In genomic region chr3:177195941-177196472, GRCh38 we compare ENCODE assay signal across 8 cellular contexts. TPM values are rescaled to one million over a fixed set of nuclear protein-coding genes. Genes with fewer than 3 reads are reported as not detected.
DNase-seq lines count a peak whose midpoint lies in the region; ATAC-seq and TF ChIP-seq lines count a peak whose summit lies in the region.

No MANE protein-coding gene starts in this region.

- intact Hi-C loops in activated CD4-positive, alpha-beta T cell treated with anti-CD3 and anti-CD28 coated beads, Interleukin-2, amount 10 ng/mL, durations not matched to agents 24 days and 14 days (cut with micrococcal nuclease), result loop anchor here (1.0 to 10.0 kb wide), 6 partner anchors 12 to 479 kb away; no protein-coding TSS in a partner anchor

- H3K27me3 Mint-ChIP-seq in activated CD4-positive, alpha-beta T cell treated with anti-CD3 and anti-CD28 coated beads, Interleukin-2, amount 10 ng/mL, durations not matched to agents 24 days and 14 days, result no peaks in the 10 kb centered on the region

- H3K9me3 ChIP-seq in DND-41 (ENCODE audit: insufficient read depth, low read length, severe bottlenecking) (no peaks in the 10 kb centered on the region), HUES64 (ENCODE audit: insufficient read depth, low read depth, low read length) (no peaks in the 10 kb centered on the region)

- peak overlapping the region; percentile 88 for H3K4me3 Mint-ChIP-seq in activated CD4-positive, alpha-beta T cell treated with anti-CD3 and anti-CD28 coated beads, Interleukin-2, amount 10 ng/mL, durations not matched to agents 24 days and 14 days

- H4K20me1 ChIP-seq in DND-41 (ENCODE audit: insufficient read depth, low read length), result peaks cover 22% of the 10 kb centered on the region

- 0% methylated on average over 12 of the region's 12 CpGs for WGBS in HUES64

- no peaks in the 10 kb centered on the region for H3K9me3 Mint-ChIP-seq in activated CD4-positive, alpha-beta T cell treated with anti-CD3 and anti-CD28 coated beads, Interleukin-2, amount 10 ng/mL, durations not matched to agents 24 days and 14 days

- ATAC-seq in DND-41 (ENCODE audit: insufficient read depth, low read depth) (no peak), foreskin keratinocyte (no peak), HG02623 (IDR thresholded peaks at IDR 0.05; ENCODE audit: unreplicated experiment) (no peak)

- peak overlapping the region; percentile 98 for H3K27ac Mint-ChIP-seq in activated CD4-positive, alpha-beta T cell treated with anti-CD3 and anti-CD28 coated beads, Interleukin-2, amount 10 ng/mL, durations not matched to agents 24 days and 14 days

- H3K9ac ChIP-seq in DND-41 (ENCODE audit: low read depth, low read length) (peak overlapping the region; percentile 94), HUES64 (ENCODE audit: low read depth, low read length) (peak overlapping the region; percentile 100)

- H3K36me3 Mint-ChIP-seq in activated CD4-positive, alpha-beta T cell treated with anti-CD3 and anti-CD28 coated beads, Interleukin-2, amount 10 ng/mL, durations not matched to agents 24 days and 14 days (ENCODE audit: low read depth), result peaks cover 32% of the 10 kb centered on the region

- H3K4me3 ChIP-seq in DND-41 (ENCODE audit: low read depth in 1 of 2, low read length in 2 of 2), result peak overlapping the region; percentile 39 to 72
- peak overlapping the region; percentile 99 for H3K4me3 ChIP-seq in HUES64 (ENCODE audit: low read length)

- peaks cover 53% of the 10 kb centered on the region for H3K4me1 Mint-ChIP-seq in activated CD4-positive, alpha-beta T cell treated with anti-CD3 and anti-CD28 coated beads, Interleukin-2, amount 10 ng/mL, durations not matched to agents 24 days and 14 days

- no peak for TF ChIP-seq CTCF in DND-41 (IDR thresholded peaks at IDR 0.05; ENCODE audit: borderline replicate concordance, extremely low read depth, low read length, poor library complexity, severe bottlenecking)
- TF ChIP-seq CTCF in foreskin keratinocyte (conservative IDR thresholded peaks at IDR 0.05), result no peak

- H3K4me1 ChIP-seq in DND-41 (ENCODE audit: insufficient read depth, low read length) (peaks cover 57% of the 10 kb centered on the region), HUES64 (ENCODE audit: insufficient read depth, low read length) (peaks cover 50% of the 10 kb centered on the region), foreskin keratinocyte (peaks cover 28% of the 10 kb centered on the region)

- peak overlapping the region; percentile 6 for H2AFZ ChIP-seq in DND-41 (ENCODE audit: low read depth, low read length)

- H3K79me2 ChIP-seq in DND-41 (ENCODE audit: insufficient read depth, low read length), result peaks cover 57% of the 10 kb centered on the region

- H3K27me3 ChIP-seq in DND-41 (ENCODE audit: insufficient read depth, low read length, poor library complexity) (no peaks in the 10 kb centered on the region), HUES64 (ENCODE audit: insufficient read depth, low read length) (no peaks in the 10 kb centered on the region), foreskin keratinocyte (no peaks in the 10 kb centered on the region)

- DNase-seq in DND-41 (no peak), foreskin keratinocyte (no peak), putamen (ENCODE audit: low spot score) (peak; percentile 49), NCI-H187 treated with DMSO at 0.1 percent for 48 hours (lab: John Stamatoyannopoulos, UW) (no peak), GOT3 (lab: John Stamatoyannopoulos, UW) (no peak)
- DNase-seq in activated CD4-positive, alpha-beta T cell treated with anti-CD3 and anti-CD28 coated beads, Interleukin-2, amount 10 ng/mL, durations not matched to agents 24 days and 14 days, result no peak

- peak overlapping the region; percentile 99 for H3K27ac ChIP-seq in DND-41 (ENCODE audit: low read length)
- H3K27ac ChIP-seq in HUES64 (ENCODE audit: low read depth, low read length), result peak overlapping the region; percentile 100
- H3K27ac ChIP-seq in foreskin keratinocyte, result peak overlapping the region; percentile 97

- H3K4me2 ChIP-seq in DND-41 (ENCODE audit: insufficient read depth, low read length), result peak overlapping the region; percentile 66

- H3K36me3 ChIP-seq in DND-41 (ENCODE audit: insufficient read depth, low read length) (0 out of 2 replicates have a peak, but pooled peaks cover 4% of the 10 kb centered on the region), HUES64 (ENCODE audit: insufficient read depth, low read length) (no peaks in the 10 kb centered on the region)

RNA-seq across cellular contexts. Expression of gene TBL1XR1, which starts 1.3 kb away (rescaled TPM):
- 50.1 TPM for polyA plus RNA-seq in HUES64 (2013, experiment 1 of 2)
- polyA plus RNA-seq in HUES64 (2013, experiment 2 of 2), result 65.0 TPM
- 160 and 178 TPM in 2 replicates for total RNA-seq in activated CD4-positive, alpha-beta T cell treated with anti-CD3 and anti-CD28 coated beads, Interleukin-2, amount 10 ng/mL, durations not matched to agents 24 days and 14 days
- 100 and 107 TPM in 2 replicates for total RNA-seq in foreskin keratinocyte
- polyA plus RNA-seq in foreskin keratinocyte, result 25.8 and 29.6 TPM in 2 replicates
